18 cellular contexts compared by ENCODE assay signal in the genomic region with DNA sequence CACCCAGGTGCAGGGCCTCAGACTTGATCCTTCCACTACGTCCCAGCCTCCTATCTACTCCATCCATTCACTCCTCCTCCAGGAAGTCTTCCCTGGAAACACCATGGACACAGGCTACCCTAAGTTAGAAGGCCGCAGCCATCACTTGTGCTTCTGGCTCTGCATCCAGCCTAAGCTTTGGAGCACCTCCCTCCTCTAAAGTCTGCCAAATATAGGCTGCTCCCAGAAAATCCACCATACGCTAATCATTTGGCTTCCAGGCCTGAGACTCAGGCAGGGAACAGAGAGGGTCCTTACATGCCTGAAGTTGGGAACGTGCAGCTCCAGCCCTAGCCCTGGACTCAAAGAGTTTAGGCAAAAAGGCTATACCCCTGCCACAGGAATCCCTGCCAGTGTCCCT. TPM values are rescaled to one million over a fixed set of nuclear protein-coding genes. Genes with fewer than 3 reads are reported as not detected.
DNase-seq lines count a peak whose midpoint lies in the region; ATAC-seq, FAIRE-seq and TF ChIP-seq lines count a peak whose summit lies in the region.
"Had no signal": no experiment of that assay in that cellular context is flagged by ENCODE, and none has a peak within 500 bp of the region (broad histone marks: within the 10 kb centered on the region; RNA-seq: fewer than 3 reads in every experiment).

No MANE protein-coding gene starts in this region.

- H3K9ac ChIP-seq in muscle layer of colon (ENCODE audit: low read length) = no peak overlapping the region

- peaks cover 15 to 51% (median 33%) of the 10 kb centered on the region in 3 donors for H3K4me1 ChIP-seq in esophagus squamous epithelium
- H3K4me1 ChIP-seq in muscle layer of colon (ENCODE audit: insufficient read depth, low read length) = peaks cover 34% of the 10 kb centered on the region
- H3K4me1 ChIP-seq in suprapubic skin = peaks cover 40% of the 10 kb centered on the region
- H3K4me1 ChIP-seq in small intestine (ENCODE audit: control insufficient read depth in 2 of 2, insufficient read depth in 1 of 2, low read depth in 1 of 2, low read length in 1 of 2) = peaks cover 0 to 4% of the 10 kb centered on the region in 2 donors
- H3K4me1 ChIP-seq in mucosa of descending colon (ENCODE audit: low read depth) = peaks cover 32% of the 10 kb centered on the region

- no peak for DNase-seq in RWPE1 (ENCODE audit: low spot score)
- no peak for DNase-seq in esophagus squamous epithelium (lab: John Stamatoyannopoulos, UW)
- DNase-seq in suprapubic skin (ENCODE audit: low spot score in 2 of 2) = no peak
- DNase-seq in H7 = no peak
- no peak for DNase-seq in small intestine
- no peak for DNase-seq in mucosa of descending colon
- DNase-seq in OCI-M1 (lab: John Stamatoyannopoulos, UW) = no peak
- DNase-seq: activated CD4-positive, alpha-beta T cell treated with anti-CD3 and anti-CD28 coated beads, Interleukin-2, amount 10 ng/mL, durations not matched to agents 7 days and 5 days; BE2C; DND-41; erythroblast; NCI-H2171 treated with DMSO at 0.1 percent for 48 hours; stimulated activated naive CD4-positive, alpha-beta T cell had no signal

- CTCF ChIA-PET in RWPE1 (lab: Yijun Ruan, JAX) = interaction anchor here (0.6 kb wide), 1 partner anchor 24 kb away, joined by 4 read pairs; no protein-coding TSS in a partner anchor

- WGBS in esophagus squamous epithelium, 2 donors = 58 to 62% methylated on average over 2 to 3 of the region's 4 CpGs
- WGBS in suprapubic skin = 49% methylated on average over 4 of the region's 4 CpGs
- 62 to 68% (median 64%) methylated on average over 4 of the region's 4 CpGs for WGBS in small intestine, 3 donors

- no peak for TF ChIP-seq CTCF in RWPE1 (conservative IDR thresholded peaks at IDR 0.05; ENCODE audit: low read depth)
- TF ChIP-seq CTCF in esophagus squamous epithelium (IDR thresholded peaks at IDR 0.05) = no peak
- TF ChIP-seq CTCF in suprapubic skin (IDR thresholded peaks at IDR 0.05) = no peak
- no peak for TF ChIP-seq CTCF in mucosa of descending colon (IDR thresholded peaks at IDR 0.05)

- POLR2A ChIA-PET in RWPE1 (lab: Yijun Ruan, JAX; ENCODE audit: low non-redundant PET) = no interaction called here

- no peak overlapping the region for H3K4me3 ChIP-seq in esophagus squamous epithelium
- no peak overlapping the region for H3K4me3 ChIP-seq in muscle layer of colon (ENCODE audit: low read depth in 1 of 2, low read length in 2 of 2)
- H3K4me3 ChIP-seq in suprapubic skin = no peak overlapping the region
- H3K4me3 ChIP-seq in H7 (ENCODE audit: insufficient read depth, low read depth, low read length) = no peak overlapping the region
- H3K4me3 ChIP-seq in small intestine (ENCODE audit: low read depth in 1 of 2, low read length in 2 of 2) = no peak overlapping the region
- no peak overlapping the region for H3K4me3 ChIP-seq in mucosa of descending colon
- H3K4me3 ChIP-seq: adrenal gland, GM23248, SJSA1 had no signal

- TF ChIP-seq EP300 in suprapubic skin (IDR thresholded peaks at IDR 0.05) = no peak

- peak overlapping the region; percentile 94 for H3K27ac ChIP-seq in RWPE1
- H3K27ac ChIP-seq in esophagus squamous epithelium = peak overlapping the region; percentile 35 to 82 (median 78)
- peak overlapping the region; percentile 69 for H3K27ac ChIP-seq in muscle layer of colon (ENCODE audit: low read depth, low read length)
- peak overlapping the region; percentile 90 for H3K27ac ChIP-seq in suprapubic skin
- H3K27ac ChIP-seq in small intestine (ENCODE audit: low read depth in 1 of 2, low read length in 1 of 2) = peak overlapping the region in 1 of 2 donors; percentile 72
- H3K27ac ChIP-seq: SJSA1 had no signal

- FAIRE-seq in small intestine (lab: Jason Lieb, UNC) = no peak
- FAIRE-seq: HTR-8/SVneo had no signal

- TF ChIP-seq POLR2A in esophagus squamous epithelium (IDR thresholded peaks at IDR 0.05) (no peak), suprapubic skin (IDR thresholded peaks at IDR 0.05) (no peak)

- intact Hi-C loops in esophagus squamous epithelium (cut with DNase I) = no loop called here
- intact Hi-C loops in mucosa of descending colon (cut with DNase I, micrococcal nuclease) = no loop called here

- H3K36me3 ChIP-seq in esophagus squamous epithelium = peaks cover 0 to 39% (median 12%) of the 10 kb centered on the region in 3 donors
- peaks cover 17% of the 10 kb centered on the region for H3K36me3 ChIP-seq in muscle layer of colon (ENCODE audit: insufficient read depth, low read length)
- peaks cover 34% of the 10 kb centered on the region for H3K36me3 ChIP-seq in suprapubic skin
- peaks cover 19% of the 10 kb centered on the region for H3K36me3 ChIP-seq in H7 (replicated peaks; ENCODE audit: control insufficient read depth, insufficient read depth, low read length)
- no peaks in the 10 kb centered on the region for H3K36me3 ChIP-seq in small intestine (ENCODE audit: control insufficient read depth in 2 of 2, insufficient read depth in 2 of 2, low read length in 2 of 2)
- H3K36me3 ChIP-seq in mucosa of descending colon (ENCODE audit: low read depth) = no peaks in the 10 kb centered on the region

- H3K9me3 ChIP-seq in esophagus squamous epithelium (no peaks in the 10 kb centered on the region), muscle layer of colon (ENCODE audit: low read length) (no peaks in the 10 kb centered on the region), suprapubic skin (no peaks in the 10 kb centered on the region), small intestine (ENCODE audit: control insufficient read depth, low read depth) (no peaks in the 10 kb centered on the region), mucosa of descending colon (no peaks in the 10 kb centered on the region)
- H3K9me3 ChIP-seq: adrenal gland, BE2C, SJSA1 had no signal

- ATAC-seq in mucosa of descending colon = no peak

- H3K27me3 ChIP-seq in esophagus squamous epithelium (no peaks in the 10 kb centered on the region), muscle layer of colon (ENCODE audit: control insufficient read depth in 1 of 2, insufficient read depth in 2 of 2, low read length in 2 of 2) (no peaks in the 10 kb centered on the region), suprapubic skin (no peaks in the 10 kb centered on the region), H7 (ENCODE audit: control insufficient read depth, insufficient read depth, low read length) (no peaks in the 10 kb centered on the region), small intestine (ENCODE audit: control insufficient read depth in 2 of 2, insufficient read depth in 2 of 2, low read length in 2 of 2) (no peaks in the 10 kb centered on the region)
- H3K27me3 ChIP-seq: adrenal gland, BE2C, SJSA1 had no signal

RNA-seq across cellular contexts. Expression of a gene that starts 6.7 kb away (rescaled TPM):
- total RNA-seq in esophagus squamous epithelium (10 to 100 TPM in 1 of 4 donors, 1 to 10 TPM in 3; 2.5 to 11.8 (median 3.4) TPM), suprapubic skin (10 to 100 TPM in 1 of 4 donors, 1 to 10 TPM in 3; 5.3 to 15.2 (median 7.0) TPM), mucosa of descending colon (10 to 100 TPM; 23.8 to 30.7 (median 25.5) TPM)
- total RNA-seq in H7 (2014; rRNA removed; shearing (Covaris generic)) = 19.3 and 27.0 TPM in 2 replicates
- 10 to 100 TPM in 2 of 3 donors, 1 to 10 TPM in 1; 7.6 to 30.2 (median 16.7) TPM for polyA plus RNA-seq in small intestine

RNA-seq across cellular contexts. Expression of a gene that starts 11.1 kb away (rescaled TPM):
- 100 to 1,000 TPM; 128 to 177 (median 145) TPM for total RNA-seq in esophagus squamous epithelium
- total RNA-seq in suprapubic skin = 100 to 1,000 TPM; 106 to 186 (median 162) TPM
- total RNA-seq in H7 (2014; rRNA removed; shearing (Covaris generic)) = 514 and 530 TPM in 2 replicates
- polyA plus RNA-seq in small intestine = 100 to 1,000 TPM; 243 to 310 (median 253) TPM
- 100 to 1,000 TPM; 129 to 197 (median 145) TPM for total RNA-seq in mucosa of descending colon

RNA-seq across cellular contexts. Expression of a gene that starts 11.3 kb away (rescaled TPM):
- total RNA-seq in esophagus squamous epithelium = 1 to 10 TPM; 4.9 to 8.3 (median 7.8) TPM
- 10 to 100 TPM in 2 of 4 donors, 1 to 10 TPM in 2; 6.8 to 12.7 (median 10.1) TPM for total RNA-seq in suprapubic skin
- 2.9 TPM in 2 replicates for total RNA-seq in H7 (2014; rRNA removed; shearing (Covaris generic))
- polyA plus RNA-seq in small intestine = 100 to 1,000 TPM; 128 to 186 (median 135) TPM
- 100 to 1,000 TPM in 1 of 3 donors, 10 to 100 TPM in 2; 60.8 to 101 (median 91.8) TPM for total RNA-seq in mucosa of descending colon

RNA-seq across cellular contexts. Expression of a gene that starts 36.4 kb away (rescaled TPM):
- total RNA-seq in esophagus squamous epithelium (10 to 100 TPM; 30.6 to 79.7 (median 35.1) TPM), suprapubic skin (100 to 1,000 TPM in 1 of 4 donors, 10 to 100 TPM in 3; 62.7 to 136 (median 79.0) TPM), mucosa of descending colon (100 to 1,000 TPM in 2 of 3 donors, 10 to 100 TPM in 1; 90.1 to 164 (median 112) TPM)
- 17.8 and 22.1 TPM in 2 replicates for total RNA-seq in H7 (2014; rRNA removed; shearing (Covaris generic))
- polyA plus RNA-seq in small intestine = 10 to 100 TPM; 19.5 to 48.2 (median 30.0) TPM

RNA-seq across cellular contexts. Expression of a gene that starts 57.9 kb away (rescaled TPM):
- total RNA-seq in esophagus squamous epithelium (10 to 100 TPM; 14.4 to 32.6 (median 24.1) TPM), suprapubic skin (10 to 100 TPM; 31.0 to 46.7 (median 38.6) TPM), mucosa of descending colon (10 to 100 TPM; 16.7 to 44.8 (median 20.6) TPM)
- 48.5 and 51.7 TPM in 2 replicates for total RNA-seq in H7 (2014; rRNA removed; shearing (Covaris generic))
- polyA plus RNA-seq in small intestine = 10 to 100 TPM in 1 of 3 donors, 1 to 10 TPM in 2; 4.9 to 19.6 (median 4.9) TPM

Comparison
In these comparisons a context has a peak if more than half of its experiments do, and no peak if none do; other contexts are left out.
1. RNA of a gene that starts 11.3 kb away (total RNA-seq): 60.8 to 101 TPM in mucosa of descending colon; 6.8 to 12.7 TPM in suprapubic skin, 4.9 to 8.3 TPM in esophagus squamous epithelium and 2.9 TPM in H7; every median in the first group is over 4 times any median in the second.